19 cellular contexts compared by ENCODE assay signal in genomic region chr9:8822667-8823025, GRCh38.
DNase-seq lines count a peak whose midpoint lies in the region; ATAC-seq, FAIRE-seq and TF ChIP-seq lines count a peak whose summit lies in the region.
"Had no signal": no experiment of that assay in that cellular context is flagged by ENCODE, and none has a peak within 500 bp of the region (broad histone marks: within the 10 kb centered on the region; RNA-seq: fewer than 3 reads in every experiment).

No MANE protein-coding gene starts in this region.

- intact Hi-C loops in HepG2 (cut with micrococcal nuclease; ENCODE audit: unreplicated experiment), result loop anchor here (10.0 kb wide), 1 partner anchor 58 kb away; no protein-coding TSS in a partner anchor

- H3K4me1 ChIP-seq in endodermal cell (ENCODE audit: control insufficient read depth, insufficient read depth, low read length) (no peaks in the 10 kb centered on the region), HepG2 (ENCODE audit: insufficient read depth, low read length) (peaks cover 14% of the 10 kb centered on the region)
- H3K4me1 ChIP-seq: A549 had no signal

- peak; percentile 31 for DNase-seq in HK-2 (ENCODE audit: unreplicated experiment)
- no peak for DNase-seq in endodermal cell
- peak; percentile 9 for DNase-seq in HepG2 (ENCODE audit: low spot score)
- peak; percentile 91 for DNase-seq in renal cortical epithelial cell (ENCODE audit: low read depth)
- DNase-seq in substantia nigra (lab: John Stamatoyannopoulos, UW), result no peak
- no peak for DNase-seq in germinal center (ENCODE audit: low spot score)
- DNase-seq: AML-193, DMS79 treated with DMSO at 0.1 percent for 48 hours, HCEC 1CT, NCI-H1436, NCI-H2081, NCI-H524, PC-9 had no signal

- no TSS peak for BruUV-seq in HepG2 (replicated peaks; lab: Mats Ljungman, UMichigan)

- H3K4me3 ChIP-seq in endodermal cell (ENCODE audit: low read length) (no peak overlapping the region), HepG2 (replicated peaks in 1 of 3; ENCODE audit: insufficient read depth in 1 of 3, low read depth in 2 of 3, low read length in 3 of 3) (no peak overlapping the region)
- H3K4me3 ChIP-seq: A549, PC-9 had no signal

- no peaks in the 10 kb centered on the region for H3K79me2 ChIP-seq in HepG2 (ENCODE audit: insufficient read depth, low read length)

- H3K9me3 Mint-ChIP-seq in endodermal cell, result peaks cover 4% of the 10 kb centered on the region

- H3K36me3 ChIP-seq in endodermal cell (ENCODE audit: control insufficient read depth, insufficient read depth, low read length) (no peaks in the 10 kb centered on the region), HepG2 (replicated peaks in 1 of 2; ENCODE audit: control insufficient read depth in 1 of 2, insufficient read depth in 2 of 2, low read length in 2 of 2) (no peaks in the 10 kb centered on the region)

- H3K9me3 ChIP-seq in endodermal cell (ENCODE audit: control insufficient read depth, low read length) (no peaks in the 10 kb centered on the region), HepG2 (ENCODE audit: low read length) (no peaks in the 10 kb centered on the region)
- H3K9me3 ChIP-seq: A549 had no signal

- H3K27ac ChIP-seq in endodermal cell (ENCODE audit: low read depth, low read length), result no peak overlapping the region
- no peak overlapping the region for H3K27ac ChIP-seq in HepG2 (ENCODE audit: extremely low read length, insufficient read depth, low read length)
- H3K27ac ChIP-seq in substantia nigra (ENCODE audit: low read depth, low read length, poor library complexity, severe bottlenecking), result no peak overlapping the region
- H3K27ac ChIP-seq: A549, PC-9 had no signal

- H3K4me2 ChIP-seq in HepG2 (ENCODE audit: low read depth, low read length), result peak overlapping the region; percentile 47
- H3K4me2 ChIP-seq: A549, PC-9 had no signal

- H3K4me3 Mint-ChIP-seq in endodermal cell, result no peak overlapping the region
- H3K4me3 Mint-ChIP-seq: CD4-positive, CD25-positive, alpha-beta regulatory T cell had no signal

- H3K27ac Mint-ChIP-seq in endodermal cell, result peak overlapping the region; percentile 66
- H3K27ac Mint-ChIP-seq: CD4-positive, CD25-positive, alpha-beta regulatory T cell had no signal

- TF ChIP-seq CTCF in endodermal cell (conservative IDR thresholded peaks at IDR 0.05) (no peak), HepG2 (CRISPR knock-in tag; IDR thresholded peaks at IDR 0.05) (no peak)

- H2AFZ ChIP-seq in HepG2 (ENCODE audit: low read length), result no peak overlapping the region
- H2AFZ ChIP-seq: PC-9 had no signal

- H3K36me3 Mint-ChIP-seq in endodermal cell (ENCODE audit: low read depth), result peaks cover 3% of the 10 kb centered on the region
- H3K36me3 Mint-ChIP-seq: CD4-positive, CD25-positive, alpha-beta regulatory T cell had no signal

- 81 to 87% methylated on average over 3 to 5 of the region's 5 CpGs for WGBS in endodermal cell (ENCODE audit: insufficient coverage in 1 of 2, insufficient read length in 1 of 2), 2 experiments
- 0% methylated on average over 5 of the region's 5 CpGs for WGBS in HepG2 (ENCODE audit: low lambda C conversion rate)

- no peak for TF ChIP-seq RAD21 in HepG2 (CRISPR knock-in tag; IDR thresholded peaks at IDR 0.05)

- POLR2A ChIA-PET in HepG2 (lab: Yijun Ruan, JAX), result no interaction called here

- ATAC-seq in HepG2 (peak; percentile 32; the same call in 2 of the 3 replicates), HG03571 (IDR thresholded peaks at IDR 0.05; ENCODE audit: unreplicated experiment) (no peak)
- ATAC-seq: A549, Right ventricle myocardium inferior had no signal

- H4K20me1 ChIP-seq in HepG2 (ENCODE audit: insufficient read depth, low read length), result no peaks in the 10 kb centered on the region

- peaks cover 27% of the 10 kb centered on the region for H3K4me1 Mint-ChIP-seq in endodermal cell

- TF ChIP-seq POLR2A in HepG2 (IDR thresholded peaks at IDR 0.05; ENCODE audit: insufficient read depth in 1 of 2, low read depth in 2 of 2, low read length in 2 of 2), result no peak

- H3K27me3 ChIP-seq in endodermal cell (ENCODE audit: control insufficient read depth, insufficient read depth, low read length, poor library complexity, severe bottlenecking) (no peaks in the 10 kb centered on the region), HepG2 (ENCODE audit: control insufficient read depth in 1 of 2, insufficient read depth in 2 of 2, low read length in 2 of 2) (no peaks in the 10 kb centered on the region)

- CTCF ChIA-PET in HepG2 (lab: Yijun Ruan, JAX; ENCODE audit: low intra/inter-chr PET ratio, low total read pairs), result no interaction called here

- FAIRE-seq in HepG2 (lab: Jason Lieb, UNC), result no peak
- FAIRE-seq: A549, G401.6, GM12892 had no signal

- in situ Hi-C loops in HepG2 (cut with HindIII; ENCODE audit: extremely low pct_ligation_motif_present, low pct_unique_long_range_greater_than_20kb), result no loop called here

- H3K9ac ChIP-seq in endodermal cell (ENCODE audit: extremely low read depth, low read length, poor library complexity, severe bottlenecking), result no peak overlapping the region
- H3K9ac ChIP-seq in HepG2 (ENCODE audit: insufficient read depth, low read depth, low read length), result no peak overlapping the region

- no peak for TF ChIP-seq EP300 in HepG2 (IDR thresholded peaks at IDR 0.05; ENCODE audit: low read depth in 2 of 2, low read length in 2 of 2)
- TF ChIP-seq EP300 in HepG2 (CRISPR knock-in tag; IDR thresholded peaks at IDR 0.05; ENCODE audit: borderline replicate concordance), result no peak

- no peaks in the 10 kb centered on the region for H3K27me3 Mint-ChIP-seq in endodermal cell (ENCODE audit: insufficient read depth)
- H3K27me3 Mint-ChIP-seq: CD4-positive, CD25-positive, alpha-beta regulatory T cell had no signal

TF ChIP-seq in HepG2, 621 proteins besides CTCF, POLR2A, EP300 and RAD21:
- no peak for TF ChIP-seq HNF1A (IDR thresholded peaks at IDR 0.05; ENCODE audit: low read depth)
- peak; percentile 23; the same call in 1 of the 2 replicates for TF ChIP-seq HNF1A (CRISPR knock-in tag; IDR thresholded peaks at IDR 0.05; ENCODE audit: borderline replicate concordance)
- TF ChIP-seq FUBP1 (CRISPR knock-in tag; IDR thresholded peaks at IDR 0.05; ENCODE audit: borderline replicate concordance), result no peak
- peak; percentile 16; the same call in 1 of the 2 replicates for TF ChIP-seq CEBPB (IDR thresholded peaks at IDR 0.05; ENCODE audit: borderline replicate concordance, low read depth, low read length)
- no peak for TF ChIP-seq SOX13 (IDR thresholded peaks at IDR 0.05)
- peak in 1 of 2 experiments; percentile 46; a peak in 1 of 4 replicates for TF ChIP-seq SOX13 (CRISPR knock-in tag; conservative IDR thresholded peaks at IDR 0.05 in 1 of 2, IDR thresholded peaks at IDR 0.05 in 1 of 2)
TF ChIP-seq in HepG2: peak in this region for 3.

Comparison
In these comparisons a context has a peak if more than half of its experiments do, and no peak if none do; other contexts are left out.
1. DNase-seq: peak in HK-2 (single experiment), HepG2 (single experiment) and renal cortical epithelial cell (single experiment); none in endodermal cell (single experiment), substantia nigra (0 of 49) and germinal center (single experiment).